Comparison of ENCODE assay signal across 26 cellular contexts in the genomic region with DNA sequence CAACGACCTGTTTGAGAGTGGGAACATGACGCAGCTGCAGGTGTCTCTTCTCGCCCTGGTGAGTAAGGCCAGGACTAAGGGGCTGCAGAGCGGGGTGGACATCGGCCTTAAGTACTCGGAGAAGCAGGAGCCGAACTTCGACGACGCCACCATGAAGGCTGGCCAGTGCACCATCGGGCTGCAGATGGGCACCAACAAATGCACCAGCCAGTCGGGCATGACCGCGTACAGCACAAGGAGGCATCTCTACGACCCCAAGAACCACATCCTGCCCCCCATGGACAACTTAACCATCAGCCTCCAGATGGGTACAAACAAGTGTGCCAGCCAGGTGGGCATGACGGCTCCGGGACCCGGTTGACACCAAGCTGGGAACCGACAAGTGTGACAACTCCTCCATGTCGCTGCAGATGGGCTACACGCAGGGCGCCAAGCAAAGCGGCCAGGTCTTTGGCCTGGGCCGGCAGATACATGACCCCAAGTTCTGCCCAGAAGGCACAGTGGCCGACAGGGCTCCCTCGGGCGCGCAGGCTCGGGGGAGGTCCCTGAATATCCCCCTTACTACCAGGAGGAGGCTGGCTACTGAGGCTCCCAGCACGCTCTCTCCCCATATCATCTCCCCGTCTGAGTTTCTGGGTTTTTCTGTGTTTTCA. TPM values are rescaled to one million over a fixed set of nuclear protein-coding genes. Genes with fewer than 3 reads are reported as not detected.
DNase-seq lines count a peak whose midpoint lies in the region; ATAC-seq, FAIRE-seq and TF ChIP-seq lines count a peak whose summit lies in the region.
"Had no signal": no experiment of that assay in that cellular context is flagged by ENCODE, and none has a peak within 500 bp of the region (broad histone marks: within the 10 kb centered on the region; RNA-seq: fewer than 3 reads in every experiment).

No MANE protein-coding gene starts in this region.

- in situ Hi-C loops in HepG2 (cut with HindIII; ENCODE audit: extremely low pct_ligation_motif_present, low pct_unique_long_range_greater_than_20kb): no loop called here

- intact Hi-C loops in activated CD4-positive, alpha-beta T cell treated with anti-CD3 and anti-CD28 coated beads for 36 hours (cut with DNase I, micrococcal nuclease): no loop called here
- intact Hi-C loops in activated B cell treated with CpG ODN at 0.5 μM for 24 hours (cut with micrococcal nuclease) (loop anchor here (2.0 kb wide), 1 partner anchor 16 kb away; a partner anchor contains a TSS), HepG2 (cut with micrococcal nuclease; ENCODE audit: unreplicated experiment) (no loop called here)

- ATAC-seq in activated CD4-positive, alpha-beta T cell treated with anti-CD3 and anti-CD28 coated beads for 36 hours: no peak
- ATAC-seq in activated B cell treated with CpG ODN at 0.5 μM for 24 hours (ENCODE audit: low read depth) (no peak), HepG2 (no peak), GM18511 (IDR thresholded peaks at IDR 0.05; ENCODE audit: unreplicated experiment) (no peak)
- ATAC-seq in stimulated activated memory B cell treated with anti-CD40 and anti-IgM and Interleukin-4, amounts not matched to agents 10 μg/mL and 1 μg/mL and 100 μg/mL, for 72 hours: no peak
- ATAC-seq: body of pancreas had no signal

- no peaks in the 10 kb centered on the region for H3K36me3 Mint-ChIP-seq in activated CD4-positive, alpha-beta T cell treated with anti-CD3 and anti-CD28 coated beads for 36 hours (ENCODE audit: low read depth)
- peaks cover 3% of the 10 kb centered on the region for H3K36me3 Mint-ChIP-seq in activated CD4-positive, alpha-beta T cell treated with anti-CD3 and anti-CD28 coated beads, Interleukin-2, amount 10 ng/mL, durations not matched to agents 7 days and 5 days (ENCODE audit: low read depth)
- H3K36me3 Mint-ChIP-seq in activated B cell treated with CpG ODN at 0.5 μM for 24 hours (ENCODE audit: low read depth): no peaks in the 10 kb centered on the region
- peaks cover 6% of the 10 kb centered on the region for H3K36me3 Mint-ChIP-seq in stimulated activated memory B cell treated with anti-CD40 and anti-IgM and Interleukin-4, amounts not matched to agents 10 μg/mL and 1 μg/mL and 100 μg/mL, for 72 hours
- H3K36me3 Mint-ChIP-seq: immature natural killer cell had no signal

- H3K9me3 ChIP-seq in HepG2 (ENCODE audit: low read length): no peaks in the 10 kb centered on the region
- H3K9me3 ChIP-seq: body of pancreas, left lung, MG63, sigmoid colon had no signal

- BruUV-seq in HepG2 (replicated peaks; lab: Mats Ljungman, UMichigan): no TSS peak

- no peaks in the 10 kb centered on the region for H3K27me3 ChIP-seq in HepG2 (ENCODE audit: control insufficient read depth in 1 of 2, insufficient read depth in 2 of 2, low read length in 2 of 2)
- H3K27me3 ChIP-seq: body of pancreas, left lung, MG63, sigmoid colon had no signal

- no peak overlapping the region for H3K4me3 Mint-ChIP-seq in activated CD4-positive, alpha-beta T cell treated with anti-CD3 and anti-CD28 coated beads for 36 hours
- H3K4me3 Mint-ChIP-seq in activated CD4-positive, alpha-beta T cell treated with anti-CD3 and anti-CD28 coated beads, Interleukin-2, amount 10 ng/mL, durations not matched to agents 7 days and 5 days: no peak overlapping the region
- peak overlapping the region; percentile 67 for H3K4me3 Mint-ChIP-seq in activated B cell treated with CpG ODN at 0.5 μM for 24 hours
- H3K4me3 Mint-ChIP-seq in stimulated activated memory B cell treated with anti-CD40 and anti-IgM and Interleukin-4, amounts not matched to agents 10 μg/mL and 1 μg/mL and 100 μg/mL, for 72 hours: no peak overlapping the region
- H3K4me3 Mint-ChIP-seq: immature natural killer cell, nephron had no signal

- TF ChIP-seq EP300 in HepG2 (IDR thresholded peaks at IDR 0.05; ENCODE audit: low read depth in 2 of 2, low read length in 2 of 2): no peak
- TF ChIP-seq EP300 in HepG2 (CRISPR knock-in tag; IDR thresholded peaks at IDR 0.05; ENCODE audit: borderline replicate concordance): no peak

- no peak overlapping the region for H3K27ac ChIP-seq in HepG2 (ENCODE audit: extremely low read length, insufficient read depth, low read length)
- H3K27ac ChIP-seq: body of pancreas, PC-9, sigmoid colon had no signal

- no peak overlapping the region for H3K4me2 ChIP-seq in HepG2 (ENCODE audit: low read depth, low read length)
- H3K4me2 ChIP-seq: PC-9 had no signal

- TF ChIP-seq RAD21 in HepG2 (CRISPR knock-in tag; IDR thresholded peaks at IDR 0.05): no peak

- no peak for DNase-seq in activated CD4-positive, alpha-beta T cell treated with anti-CD3 and anti-CD28 coated beads for 36 hours
- no peak for DNase-seq in activated CD4-positive, alpha-beta T cell treated with anti-CD3 and anti-CD28 coated beads, Interleukin-2, amount 10 ng/mL, durations not matched to agents 7 days and 5 days
- DNase-seq in activated B cell treated with CpG ODN at 0.5 μM for 24 hours: no peak
- DNase-seq in HepG2 (ENCODE audit: low spot score): no peak
- no peak for DNase-seq in HuH-7 (ENCODE audit: low spot score)
- no peak for DNase-seq in SW480 (ENCODE audit: low spot score)
- DNase-seq: activated CD4-positive, alpha-beta T cell treated with anti-CD3 and anti-CD28 coated beads, Interleukin-2, amount 50 U/mL, for 1 hour; activated CD8-positive, alpha-beta memory T cell treated with anti-CD3 and anti-CD28 coated beads, Interleukin-2, amount 50 U/mL, for 48 hours; activated effector memory CD4-positive, alpha-beta T cell treated with Interleukin-2 at 50 U/mL for 16 hours; cerebellar nuclear complex; DMS53; immature natural killer cell; MG63; NCI-H146; NCI-H524; NK-92 treated with Interleukin-12 subunit alpha and Interleukin-12 subunit beta, amount 100 ng/mL, for 24 hours; posterior cingulate gyrus; sigmoid colon had no signal

- H3K9me3 Mint-ChIP-seq in activated CD4-positive, alpha-beta T cell treated with anti-CD3 and anti-CD28 coated beads for 36 hours (ENCODE audit: low read depth): no peaks in the 10 kb centered on the region
- H3K9me3 Mint-ChIP-seq in activated CD4-positive, alpha-beta T cell treated with anti-CD3 and anti-CD28 coated beads, Interleukin-2, amount 10 ng/mL, durations not matched to agents 7 days and 5 days: no peaks in the 10 kb centered on the region
- H3K9me3 Mint-ChIP-seq in activated B cell treated with CpG ODN at 0.5 μM for 24 hours: no peaks in the 10 kb centered on the region
- H3K9me3 Mint-ChIP-seq in stimulated activated memory B cell treated with anti-CD40 and anti-IgM and Interleukin-4, amounts not matched to agents 10 μg/mL and 1 μg/mL and 100 μg/mL, for 72 hours: no peaks in the 10 kb centered on the region
- H3K9me3 Mint-ChIP-seq: immature natural killer cell, nephron had no signal

- POLR2A ChIA-PET in activated CD4-positive, alpha-beta T cell treated with anti-CD3 and anti-CD28 coated beads for 36 hours (lab: Charles Lee): no interaction called here
- POLR2A ChIA-PET in activated CD4-positive, alpha-beta T cell treated with anti-CD3 and anti-CD28 coated beads, Interleukin-2, amount 10 ng/mL, durations not matched to agents 7 days and 5 days (lab: Charles Lee): no interaction called here
- POLR2A ChIA-PET in activated B cell treated with CpG ODN at 0.5 μM for 24 hours (lab: Charles Lee) (interaction anchor here (3.2 kb wide), 1 partner anchor 16 kb away, joined by 15 read pairs; a partner anchor contains a TSS), HepG2 (lab: Yijun Ruan, JAX) (no interaction called here)

- H3K4me3 ChIP-seq in HepG2 (replicated peaks in 1 of 3; ENCODE audit: insufficient read depth in 1 of 3, low read depth in 2 of 3, low read length in 3 of 3): no peak overlapping the region
- H3K4me3 ChIP-seq: body of pancreas, MG63, PC-9, sigmoid colon had no signal

- WGBS in HepG2 (ENCODE audit: low lambda C conversion rate): 83% methylated on average over 20 of the region's 31 CpGs

- H3K4me1 ChIP-seq in HepG2 (ENCODE audit: insufficient read depth, low read length): peaks cover 21% of the 10 kb centered on the region
- H3K4me1 ChIP-seq: body of pancreas, sigmoid colon had no signal

- H3K27me3 Mint-ChIP-seq in activated CD4-positive, alpha-beta T cell treated with anti-CD3 and anti-CD28 coated beads for 36 hours: no peaks in the 10 kb centered on the region
- peaks cover under 1% of the 10 kb centered on the region for H3K27me3 Mint-ChIP-seq in activated CD4-positive, alpha-beta T cell treated with anti-CD3 and anti-CD28 coated beads, Interleukin-2, amount 10 ng/mL, durations not matched to agents 7 days and 5 days
- H3K27me3 Mint-ChIP-seq in activated B cell treated with CpG ODN at 0.5 μM for 24 hours: no peaks in the 10 kb centered on the region
- no peaks in the 10 kb centered on the region for H3K27me3 Mint-ChIP-seq in stimulated activated memory B cell treated with anti-CD40 and anti-IgM and Interleukin-4, amounts not matched to agents 10 μg/mL and 1 μg/mL and 100 μg/mL, for 72 hours

- H4K20me1 ChIP-seq in HepG2 (ENCODE audit: insufficient read depth, low read length): no peaks in the 10 kb centered on the region

- no peaks in the 10 kb centered on the region for H3K36me3 ChIP-seq in HepG2 (replicated peaks in 1 of 2; ENCODE audit: control insufficient read depth in 1 of 2, insufficient read depth in 2 of 2, low read length in 2 of 2)
- H3K36me3 ChIP-seq: left lung, MG63, sigmoid colon had no signal

- peak overlapping the region; percentile 77 for H3K27ac Mint-ChIP-seq in activated CD4-positive, alpha-beta T cell treated with anti-CD3 and anti-CD28 coated beads for 36 hours
- no peak overlapping the region for H3K27ac Mint-ChIP-seq in activated CD4-positive, alpha-beta T cell treated with anti-CD3 and anti-CD28 coated beads, Interleukin-2, amount 10 ng/mL, durations not matched to agents 7 days and 5 days
- H3K27ac Mint-ChIP-seq in activated B cell treated with CpG ODN at 0.5 μM for 24 hours: peak overlapping the region; percentile 78
- peak overlapping the region; percentile 66 for H3K27ac Mint-ChIP-seq in stimulated activated memory B cell treated with anti-CD40 and anti-IgM and Interleukin-4, amounts not matched to agents 10 μg/mL and 1 μg/mL and 100 μg/mL, for 72 hours
- H3K27ac Mint-ChIP-seq: immature natural killer cell, nephron had no signal

- FAIRE-seq in HepG2 (lab: Jason Lieb, UNC): no peak
- FAIRE-seq: GM18507, H54 had no signal

- no peaks in the 10 kb centered on the region for H3K79me2 ChIP-seq in HepG2 (ENCODE audit: insufficient read depth, low read length)

- CTCF ChIA-PET in activated CD4-positive, alpha-beta T cell treated with anti-CD3 and anti-CD28 coated beads for 36 hours (lab: Charles Lee): no interaction called here
- CTCF ChIA-PET in activated CD4-positive, alpha-beta T cell treated with anti-CD3 and anti-CD28 coated beads, Interleukin-2, amount 10 ng/mL, durations not matched to agents 7 days and 5 days (lab: Charles Lee): interaction anchor here (1.2 to 1.3 kb wide), 2 partner anchors 46 to 51 kb away, joined by 3 read pairs; no protein-coding TSS in a partner anchor
- CTCF ChIA-PET in activated B cell treated with CpG ODN at 0.5 μM for 24 hours (lab: Charles Lee): no interaction called here
- CTCF ChIA-PET in HepG2 (lab: Yijun Ruan, JAX; ENCODE audit: low intra/inter-chr PET ratio, low total read pairs): no interaction called here

- H3K9ac ChIP-seq in HepG2 (ENCODE audit: insufficient read depth, low read depth, low read length): no peak overlapping the region

- H2AFZ ChIP-seq in HepG2 (ENCODE audit: low read length): no peak overlapping the region
- H2AFZ ChIP-seq: PC-9 had no signal

- TF ChIP-seq CTCF in activated B cell treated with CpG ODN at 0.5 μM for 24 hours (IDR thresholded peaks at IDR 0.05) (no peak), HepG2 (CRISPR knock-in tag; IDR thresholded peaks at IDR 0.05) (no peak)

- H3K4me1 Mint-ChIP-seq in activated CD4-positive, alpha-beta T cell treated with anti-CD3 and anti-CD28 coated beads for 36 hours: peaks cover 9% of the 10 kb centered on the region
- peaks cover 16% of the 10 kb centered on the region for H3K4me1 Mint-ChIP-seq in activated CD4-positive, alpha-beta T cell treated with anti-CD3 and anti-CD28 coated beads, Interleukin-2, amount 10 ng/mL, durations not matched to agents 7 days and 5 days
- H3K4me1 Mint-ChIP-seq in activated B cell treated with CpG ODN at 0.5 μM for 24 hours: peaks cover 13% of the 10 kb centered on the region
- peaks cover 16% of the 10 kb centered on the region for H3K4me1 Mint-ChIP-seq in stimulated activated memory B cell treated with anti-CD40 and anti-IgM and Interleukin-4, amounts not matched to agents 10 μg/mL and 1 μg/mL and 100 μg/mL, for 72 hours
- H3K4me1 Mint-ChIP-seq: immature natural killer cell, nephron had no signal

- no peak for TF ChIP-seq POLR2A in HepG2 (IDR thresholded peaks at IDR 0.05; ENCODE audit: insufficient read depth in 1 of 2, low read depth in 2 of 2, low read length in 2 of 2)

RNA-seq across cellular contexts. Expression of a gene that starts 15.9 kb away (rescaled TPM):
- 100 to 1,000 TPM in 1 of 2 experiments, 10 to 100 TPM in 1; 90.5 to 127 TPM for total RNA-seq in activated CD4-positive, alpha-beta T cell treated with anti-CD3 and anti-CD28 coated beads for 36 hours
- total RNA-seq in activated CD4-positive, alpha-beta T cell treated with anti-CD3 and anti-CD28 coated beads, Interleukin-2, amount 10 ng/mL, durations not matched to agents 7 days and 5 days: 100 to 1,000 TPM in 1 of 2 experiments, 10 to 100 TPM in 1; 76.5 to 103 TPM
- 61.7 and 65.5 TPM in 2 replicates for total RNA-seq in activated B cell treated with CpG ODN at 0.5 μM for 24 hours
- total RNA-seq in HepG2 (2016; rRNA removed; fragmentation: Illumina TruSeq; extraction: Trizol): 123 and 180 TPM in 2 replicates
- total RNA-seq in HepG2 (2016; cell fraction: cytosol; rRNA removed; fragmentation: Illumina TruSeq; extraction: Trizol; ENCODE audit: low read depth): 29.0 and 33.5 TPM in 2 replicates
- 122 and 179 TPM in 2 replicates for total RNA-seq in HepG2 (2016; cell fraction: insoluble cytoplasmic fraction; rRNA removed; fragmentation: Illumina TruSeq; extraction: Trizol)
- total RNA-seq in HepG2 (2016; cell fraction: membrane; rRNA removed; fragmentation: Illumina TruSeq; extraction: Trizol): 126 and 151 TPM in 2 replicates
- total RNA-seq in HepG2 (2016; cell fraction: nucleus; rRNA removed; fragmentation: Illumina TruSeq; extraction: Trizol): 105 and 115 TPM in 2 replicates
- 77.3 and 108 TPM in 2 replicates for polyA plus RNA-seq in HepG2 (2011; rRNA removed)
- 44.6 and 78.9 TPM in 2 replicates for polyA plus RNA-seq in HepG2 (2011; cell fraction: cytosol; rRNA removed)
- polyA plus RNA-seq in HepG2 (2011; cell fraction: nucleus; rRNA removed): 41.4 and 56.1 TPM in 2 replicates
- polyA plus RNA-seq in HepG2 (2012): 120 and 146 TPM in 2 replicates
- polyA plus RNA-seq in HepG2 (2016; cell fraction: cytosol; fragmentation: Illumina TruSeq; extraction: Trizol; ENCODE audit: low read depth): 19.3 and 24.3 TPM in 2 replicates
- polyA plus RNA-seq in HepG2 (2016; cell fraction: insoluble cytoplasmic fraction; fragmentation: Illumina TruSeq; extraction: Trizol; ENCODE audit: low read depth): 158 and 161 TPM in 2 replicates
- polyA plus RNA-seq in HepG2 (2016; cell fraction: membrane; fragmentation: Illumina TruSeq; extraction: Trizol; ENCODE audit: low read depth): 94.7 and 117 TPM in 2 replicates
- polyA plus RNA-seq in HepG2 (2016; cell fraction: nucleus; fragmentation: Illumina TruSeq; extraction: Trizol; ENCODE audit: insufficient read depth, low read depth): 108 and 109 TPM in 2 replicates
- 54.3 and 58.3 TPM in 2 replicates for polyA minus RNA-seq in HepG2 (2011; rRNA and poly(A)+ RNA removed; ENCODE audit: low replicate concordance)
- 140 and 158 TPM in 2 replicates for polyA minus RNA-seq in HepG2 (2011; cell fraction: cytosol; rRNA and poly(A)+ RNA removed)
- 214 and 279 TPM in 2 replicates for polyA minus RNA-seq in HepG2 (2011; cell fraction: nucleus; rRNA and poly(A)+ RNA removed)

RNA-seq across cellular contexts. Expression of a gene that starts 43.4 kb away (rescaled TPM):
- total RNA-seq in activated CD4-positive, alpha-beta T cell treated with anti-CD3 and anti-CD28 coated beads for 36 hours: 10 to 100 TPM; 14.7 to 15.7 TPM
- total RNA-seq in activated CD4-positive, alpha-beta T cell treated with anti-CD3 and anti-CD28 coated beads, Interleukin-2, amount 10 ng/mL, durations not matched to agents 7 days and 5 days: 10 to 100 TPM; 26.5 to 27.3 TPM
- total RNA-seq in activated B cell treated with CpG ODN at 0.5 μM for 24 hours (27.2 and 31.1 TPM in 2 replicates), HepG2 (2016; rRNA removed; fragmentation: Illumina TruSeq; extraction: Trizol) (13.4 and 20.8 TPM in 2 replicates)
- total RNA-seq in HepG2 (2016; cell fraction: cytosol; rRNA removed; fragmentation: Illumina TruSeq; extraction: Trizol; ENCODE audit: low read depth): 7.7 and 10.8 TPM in 2 replicates
- total RNA-seq in HepG2 (2016; cell fraction: insoluble cytoplasmic fraction; rRNA removed; fragmentation: Illumina TruSeq; extraction: Trizol): 14.1 and 18.9 TPM in 2 replicates
- total RNA-seq in HepG2 (2016; cell fraction: membrane; rRNA removed; fragmentation: Illumina TruSeq; extraction: Trizol): 7.2 and 7.7 TPM in 2 replicates
- total RNA-seq in HepG2 (2016; cell fraction: nucleus; rRNA removed; fragmentation: Illumina TruSeq; extraction: Trizol): 15.9 and 20.5 TPM in 2 replicates
- polyA plus RNA-seq in HepG2 (2011; rRNA removed): 22.8 and 27.0 TPM in 2 replicates
- 11.7 and 16.3 TPM in 2 replicates for polyA plus RNA-seq in HepG2 (2011; cell fraction: cytosol; rRNA removed)
- polyA plus RNA-seq in HepG2 (2011; cell fraction: nucleus; rRNA removed): 12.3 and 12.7 TPM in 2 replicates
- polyA plus RNA-seq in HepG2 (2012): 22.1 and 28.8 TPM in 2 replicates
- 2.0 and 2.3 TPM in 2 replicates for polyA plus RNA-seq in HepG2 (2016; cell fraction: cytosol; fragmentation: Illumina TruSeq; extraction: Trizol; ENCODE audit: low read depth)
- polyA plus RNA-seq in HepG2 (2016; cell fraction: insoluble cytoplasmic fraction; fragmentation: Illumina TruSeq; extraction: Trizol; ENCODE audit: low read depth): 16.9 and 17.0 TPM in 2 replicates
- polyA plus RNA-seq in HepG2 (2016; cell fraction: membrane; fragmentation: Illumina TruSeq; extraction: Trizol; ENCODE audit: low read depth): 5.5 and 5.7 TPM in 2 replicates
- polyA plus RNA-seq in HepG2 (2016; cell fraction: nucleus; fragmentation: Illumina TruSeq; extraction: Trizol; ENCODE audit: insufficient read depth, low read depth): 18.9 and 20.6 TPM in 2 replicates
- polyA minus RNA-seq in HepG2 (2011; rRNA and poly(A)+ RNA removed; ENCODE audit: low replicate concordance): 7.3 and 19.3 TPM in 2 replicates
- 17.5 and 18.5 TPM in 2 replicates for polyA minus RNA-seq in HepG2 (2011; cell fraction: cytosol; rRNA and poly(A)+ RNA removed)
- 38.9 and 39.7 TPM in 2 replicates for polyA minus RNA-seq in HepG2 (2011; cell fraction: nucleus; rRNA and poly(A)+ RNA removed)
